Comparison of ENCODE assay signal across 1 cellular context in the genomic region with DNA sequence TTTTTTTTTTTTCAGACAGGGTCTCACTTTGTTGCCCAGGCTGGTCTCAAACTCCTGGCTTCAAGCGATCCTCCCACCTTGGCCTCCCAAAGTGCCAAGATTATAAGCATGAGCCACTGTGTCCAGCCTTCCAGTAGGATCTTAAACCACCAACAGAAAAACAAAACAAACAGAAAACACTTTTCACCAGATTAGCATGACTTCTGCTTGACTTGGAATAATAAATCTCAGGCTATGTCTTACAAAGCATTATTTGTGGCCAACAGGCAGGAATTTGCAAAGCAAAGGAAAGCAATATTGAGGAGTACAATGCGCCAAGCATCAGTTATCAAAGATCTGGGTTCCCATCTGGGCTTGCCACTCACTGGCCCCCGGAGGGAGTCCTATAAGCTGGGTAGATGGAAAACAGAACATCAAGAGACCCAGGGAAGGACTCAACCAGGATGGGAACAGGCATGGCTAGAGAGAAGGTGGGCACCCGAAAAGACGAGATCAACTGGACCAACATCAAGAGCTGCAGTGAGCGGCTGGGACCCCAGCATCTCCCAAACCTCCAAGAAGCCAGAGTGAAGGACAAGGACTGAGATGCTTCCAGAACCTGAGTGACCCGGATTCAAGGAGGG.
TF ChIP-seq lines count a peak whose summit lies in the region.

No MANE protein-coding gene starts in this region.

TF ChIP-seq in H1, 55 proteins besides CTCF, POLR2A, EP300 and RAD21:
- no peak for TF ChIP-seq EGR1 (IDR thresholded peaks at IDR 0.05; ENCODE audit: borderline replicate concordance, low read depth, low read length)
- no peak for TF ChIP-seq RFX5 (IDR thresholded peaks at IDR 0.05; ENCODE audit: borderline replicate concordance, low read depth, low read length)
- no peak for TF ChIP-seq KDM5A (IDR thresholded peaks at IDR 0.05; ENCODE audit: low read length)
- TF ChIP-seq SP2 (IDR thresholded peaks at IDR 0.05; ENCODE audit: low read length): no peak
- TF ChIP-seq ASH2L (IDR thresholded peaks at IDR 0.05; ENCODE audit: low read length): no peak
- TF ChIP-seq EZH2 (IDR thresholded peaks at IDR 0.05; ENCODE audit: low read depth, low read length, severe bottlenecking): no peak
